In genomic region chr6:3162565-3163247, GRCh38 we compare ENCODE assay signal across 9 cellular contexts. TPM values are rescaled to one million over a fixed set of nuclear protein-coding genes. Genes with fewer than 3 reads are reported as not detected.
DNase-seq lines count a peak whose midpoint lies in the region; ATAC-seq, FAIRE-seq and TF ChIP-seq lines count a peak whose summit lies in the region.
"Had no signal": no experiment of that assay in that cellular context is flagged by ENCODE, and none has a peak within 500 bp of the region (broad histone marks: within the 10 kb centered on the region; RNA-seq: fewer than 3 reads in every experiment).

No MANE protein-coding gene starts in this region.

- H3K27ac ChIP-seq in PC-9 (peak overlapping the region; percentile 88), fibroblast of lung (ENCODE audit: insufficient read depth, low read length) (peak overlapping the region; percentile 77), subcutaneous abdominal adipose tissue (ENCODE audit: low read depth, low read length) (peak overlapping the region; percentile 91)

- no peaks in the 10 kb centered on the region for H3K9me2 ChIP-seq in PC-9 (ENCODE audit: insufficient read depth)

- H3K4me3 ChIP-seq in PC-9 (peak overlapping the region; percentile 58; the same call in 1 of the 2 replicates), fibroblast of lung (replicated peaks in 1 of 4; ENCODE audit: control extremely low read depth in 1 of 4, insufficient read depth in 1 of 4, low read depth in 3 of 4, low read length in 4 of 4) (peak overlapping the region; percentile 54 to 79 (median 63)), subcutaneous abdominal adipose tissue (ENCODE audit: low read depth in 1 of 5, low read length in 5 of 5) (peak overlapping the region; percentile 67 to 80 (median 73))

- CTCF ChIA-PET in PC-9 (lab: Charles Lee), result interaction anchor here (0.7 kb wide), 2 partner anchors 85 to 478 kb away, joined by 7 to 8 read pairs; no protein-coding TSS in a partner anchor

- peaks cover 51% of the 10 kb centered on the region for H3K4me1 ChIP-seq in PC-9 (replicated peaks; ENCODE audit: insufficient read depth)
- H3K4me1 ChIP-seq in fibroblast of lung (ENCODE audit: control insufficient read depth, extremely low read depth, insufficient read depth, low read length), result no peaks in the 10 kb centered on the region
- H3K4me1 ChIP-seq in subcutaneous abdominal adipose tissue (ENCODE audit: control insufficient read depth in 5 of 5, insufficient read depth in 5 of 5, low read length in 5 of 5), result peaks cover 6 to 57% (median 38%) of the 10 kb centered on the region in 5 donors

- H3K79me2 ChIP-seq in PC-9 (ENCODE audit: low read depth) (no peaks in the 10 kb centered on the region), fibroblast of lung (ENCODE audit: control insufficient read depth, insufficient read depth, low read length) (no peaks in the 10 kb centered on the region)

- H3K9ac ChIP-seq in fibroblast of lung (ENCODE audit: insufficient read depth, low read length), result peak overlapping the region; percentile 73
- peak overlapping the region; percentile 63 to 89 (median 85) for H3K9ac ChIP-seq in subcutaneous abdominal adipose tissue (ENCODE audit: low read length in 5 of 5)

- ATAC-seq in GM21367 (IDR thresholded peaks at IDR 0.05; ENCODE audit: unreplicated experiment), result peak; percentile 53

- BruUV-seq in PC-9 (replicated peaks; lab: Mats Ljungman, UMichigan), result no TSS peak

- TF ChIP-seq CTCF in D721Med (IDR thresholded peaks at IDR 0.05; ENCODE audit: insufficient read depth, missing control alignments), result no peak
- no peak for TF ChIP-seq CTCF in PC-9 (conservative IDR thresholded peaks at IDR 0.05)
- peak in 1 of 2 donors; percentile 11 for TF ChIP-seq CTCF in fibroblast of lung (conservative IDR thresholded peaks at IDR 0.05 in 1 of 2, IDR thresholded peaks at IDR 0.05 in 1 of 2; ENCODE audit: low read depth in 1 of 2, low read length in 2 of 2)

- no peaks in the 10 kb centered on the region for H3K9me3 ChIP-seq in PC-9 (ENCODE audit: insufficient read depth, low read depth)
- no peaks in the 10 kb centered on the region for H3K9me3 ChIP-seq in fibroblast of lung (ENCODE audit: control insufficient read depth, insufficient read depth, low read depth, low read length)
- H3K9me3 ChIP-seq in subcutaneous abdominal adipose tissue (ENCODE audit: control insufficient read depth in 5 of 5, low read length in 5 of 5), result no peaks in the 10 kb centered on the region

- DNase-seq in D721Med (ENCODE audit: insufficient read length, low spot score), result peak; percentile 77
- DNase-seq in HUDEP-2 (lab: John Stamatoyannopoulos, UW; ENCODE audit: unreplicated experiment in 76 of 76), result peak in 72 of 76 experiments; percentile 24 to 97 (median 68)
- peak; percentile 66 to 79 for DNase-seq in PC-9
- DNase-seq in activated T-helper 1 cell treated with Interleukin-2 at 50 U/mL for 16 hours (ENCODE audit: low read depth), result peak; percentile 44
- DNase-seq in fibroblast of lung (ENCODE audit: low read depth in 2 of 2), result peak; percentile 69 to 83
- DNase-seq in myocyte (ENCODE audit: low read depth), result peak; percentile 80

- H3K4me2 ChIP-seq in PC-9 (peak overlapping the region; percentile 86), fibroblast of lung (ENCODE audit: extremely low read depth, insufficient read depth, low read length) (peak overlapping the region; percentile 94)

- peak overlapping the region; percentile 85 for H2AFZ ChIP-seq in PC-9
- H2AFZ ChIP-seq in fibroblast of lung (ENCODE audit: low read length), result peak overlapping the region; percentile 69

- no peaks in the 10 kb centered on the region for H4K20me1 ChIP-seq in PC-9 (ENCODE audit: insufficient read depth)
- H4K20me1 ChIP-seq in fibroblast of lung (ENCODE audit: control insufficient read depth, extremely low read depth, insufficient read depth, low read length), result no peaks in the 10 kb centered on the region

- H3K27me3 ChIP-seq in PC-9 (ENCODE audit: insufficient read depth, low read depth) (no peaks in the 10 kb centered on the region), fibroblast of lung (ENCODE audit: control insufficient read depth, insufficient read depth, low read length) (no peaks in the 10 kb centered on the region), subcutaneous abdominal adipose tissue (ENCODE audit: control insufficient read depth in 5 of 5, insufficient read depth in 4 of 5, low read length in 5 of 5) (no peaks in the 10 kb centered on the region)

- FAIRE-seq in D721Med (lab: Jason Lieb, UNC), result no peak
- FAIRE-seq: endometrium had no signal

- POLR2A ChIA-PET in PC-9 (lab: Charles Lee; ENCODE audit: unreplicated experiment), result interaction anchor here (0.6 to 0.7 kb wide), 3 partner anchors 42 to 646 kb away, joined by 4 to 20 read pairs (median 7); no protein-coding TSS in a partner anchor

- peaks cover 55% of the 10 kb centered on the region for H3F3A ChIP-seq in PC-9 (ENCODE audit: insufficient read depth, low read depth)

- intact Hi-C loops in PC-9 (cut with micrococcal nuclease; ENCODE audit: unreplicated experiment), result loop anchor here (2.0 kb wide), 1 partner anchor 88 kb away; no protein-coding TSS in a partner anchor

- H3K36me3 ChIP-seq in PC-9 (ENCODE audit: low read depth) (no peaks in the 10 kb centered on the region), fibroblast of lung (ENCODE audit: control insufficient read depth, insufficient read depth, low read length) (no peaks in the 10 kb centered on the region), subcutaneous abdominal adipose tissue (ENCODE audit: control insufficient read depth in 5 of 5, insufficient read depth in 5 of 5, low read length in 5 of 5) (no peaks in the 10 kb centered on the region)

RNA-seq across cellular contexts. Expression of gene TUBB2A, which starts 5.4 kb away (rescaled TPM):
- 17.0 and 19.0 TPM in 2 replicates for total RNA-seq in PC-9 (2021)
- 40.8 and 54.3 TPM in 2 replicates for total RNA-seq in fibroblast of lung
- polyA plus RNA-seq in fibroblast of lung, result 133 and 137 TPM in 2 replicates
- 177 and 188 TPM in 2 replicates for polyA plus RNA-seq in fibroblast of lung (2012)
- 114 and 139 TPM in 2 replicates for polyA minus RNA-seq in fibroblast of lung (ENCODE audit: low replicate concordance)
- 328 and 370 TPM in 2 replicates for total RNA-seq in myocyte
- polyA plus RNA-seq in myocyte (2012), result 322 TPM

RNA-seq across cellular contexts. Expression of gene BPHL, which starts 44.2 kb away (rescaled TPM):
- total RNA-seq in PC-9 (2021) (23.7 and 24.5 TPM in 2 replicates), fibroblast of lung (15.2 and 20.6 TPM in 2 replicates), myocyte (28.7 and 32.9 TPM in 2 replicates)
- polyA plus RNA-seq in fibroblast of lung, result 15.5 and 16.6 TPM in 2 replicates
- polyA plus RNA-seq in fibroblast of lung (2012), result 13.7 and 14.4 TPM in 2 replicates
- polyA minus RNA-seq in fibroblast of lung (ENCODE audit: low replicate concordance), result 4.8 and 13.7 TPM in 2 replicates
- polyA plus RNA-seq in myocyte (2012), result 27.2 TPM

Comparison
In these comparisons a context has a peak if more than half of its experiments do, and no peak if none do; other contexts are left out.
1. Peak in every context shown above with its lines: DNase-seq, ATAC-seq, H3K4me3 ChIP-seq and H3K27ac ChIP-seq.